In genomic region chr5:61331407-61332368, GRCh38 we compare ENCODE assay signal across 8 cellular contexts. TPM values are rescaled to one million over a fixed set of nuclear protein-coding genes. Genes with fewer than 3 reads are reported as not detected.
DNase-seq lines count a peak whose midpoint lies in the region; ATAC-seq, FAIRE-seq and TF ChIP-seq lines count a peak whose summit lies in the region.

Gene ZSWIM6, plus strand, starts transcription at chr5:61332258. Its CDS starts 15 bp downstream, at chr5:61332273.

- peak; percentile 81 for DNase-seq in GM12892 (ENCODE audit: insufficient read length)
- peak; percentile 93 for DNase-seq in NCI-H146 treated with DMSO at 0.1 percent for 48 hours (lab: John Stamatoyannopoulos, UW; ENCODE audit: unreplicated experiment)
- peak; percentile 98 to 99 (median 99) for DNase-seq in T-helper 1 cell
- peak; percentile 80 to 100 (median 99) for DNase-seq in amygdala (lab: John Stamatoyannopoulos, UW)
- DNase-seq in left ventricle myocardium inferior, result peak; percentile 100
- peak; percentile 96 for DNase-seq in progenitor cell of endocrine pancreas (ENCODE audit: low spot score, unreplicated experiment)
- peak; percentile 99 for DNase-seq in ureter (ENCODE audit: low spot score)

- H3K27ac ChIP-seq in left ventricle myocardium inferior (replicated peaks), result peak within 1 kb of the TSS; percentile 96

- no peaks in the 10 kb centered on the region for H3K27me3 ChIP-seq in left ventricle myocardium inferior (ENCODE audit: low read depth)

- TF ChIP-seq CTCF in left ventricle myocardium inferior (IDR thresholded peaks at IDR 0.05; ENCODE audit: borderline replicate concordance) (no peak), progenitor cell of endocrine pancreas (IDR thresholded peaks at IDR 0.05; ENCODE audit: unreplicated experiment) (no peak)

- peak; percentile 95 for TF ChIP-seq POLR2A in GM12892 (IDR thresholded peaks at IDR 0.05; ENCODE audit: low read depth, low read length)

- H3K27me3 Mint-ChIP-seq in progenitor cell of endocrine pancreas, result peaks cover 15% of the 10 kb centered on the region

- FAIRE-seq in GM12892 (lab: Jason Lieb, UNC), result peak; percentile 81

- H3K27ac Mint-ChIP-seq in progenitor cell of endocrine pancreas, result peak within 1 kb of the TSS; percentile 99

- peak; percentile 75 for ATAC-seq in HG02840 (IDR thresholded peaks at IDR 0.05; ENCODE audit: low FRiP score, unreplicated experiment)

- peak within 1 kb of the TSS; percentile 93 for H3K4me3 Mint-ChIP-seq in progenitor cell of endocrine pancreas (ENCODE audit: low read depth)

- peak within 1 kb of the TSS; percentile 98 for H3K4me3 ChIP-seq in left ventricle myocardium inferior

- intact Hi-C loops in left ventricle myocardium inferior (cut with micrococcal nuclease), result loop anchor here (5.0 to 10.0 kb wide), 2 partner anchors 73 to 326 kb away; no protein-coding TSS in a partner anchor

- H3K36me3 Mint-ChIP-seq in progenitor cell of endocrine pancreas (ENCODE audit: insufficient read depth), result peaks cover 3% of the 10 kb centered on the region

- no peaks in the 10 kb centered on the region for H3K9me3 Mint-ChIP-seq in progenitor cell of endocrine pancreas (ENCODE audit: low read depth)

- H3K9me3 ChIP-seq in left ventricle myocardium inferior (replicated peaks), result no peaks in the 10 kb centered on the region

- H3K4me1 Mint-ChIP-seq in progenitor cell of endocrine pancreas (ENCODE audit: low read depth), result peaks cover 32% of the 10 kb centered on the region

- peaks cover 1% of the 10 kb centered on the region for H3K36me3 ChIP-seq in left ventricle myocardium inferior

- H3K4me1 ChIP-seq in left ventricle myocardium inferior, result peaks cover 54% of the 10 kb centered on the region

RNA-seq across cellular contexts. Expression of gene ZSWIM6, which starts in this region (rescaled TPM):
- 1.4 TPM for polyA plus RNA-seq in GM12892 (2012; ENCODE audit: missing spikeins)
- total RNA-seq in left ventricle myocardium inferior (5.7 TPM), progenitor cell of endocrine pancreas (33.4 and 35.2 TPM in 2 replicates), ureter (22.4 TPM)

Comparison
In these comparisons a context has a peak if more than half of its experiments do, and no peak if none do; other contexts are left out.
1. Peak in every context shown above with its lines: DNase-seq, ATAC-seq, H3K4me3 ChIP-seq and H3K27ac ChIP-seq.